10 cellular contexts compared by ENCODE assay signal in the genomic region with DNA sequence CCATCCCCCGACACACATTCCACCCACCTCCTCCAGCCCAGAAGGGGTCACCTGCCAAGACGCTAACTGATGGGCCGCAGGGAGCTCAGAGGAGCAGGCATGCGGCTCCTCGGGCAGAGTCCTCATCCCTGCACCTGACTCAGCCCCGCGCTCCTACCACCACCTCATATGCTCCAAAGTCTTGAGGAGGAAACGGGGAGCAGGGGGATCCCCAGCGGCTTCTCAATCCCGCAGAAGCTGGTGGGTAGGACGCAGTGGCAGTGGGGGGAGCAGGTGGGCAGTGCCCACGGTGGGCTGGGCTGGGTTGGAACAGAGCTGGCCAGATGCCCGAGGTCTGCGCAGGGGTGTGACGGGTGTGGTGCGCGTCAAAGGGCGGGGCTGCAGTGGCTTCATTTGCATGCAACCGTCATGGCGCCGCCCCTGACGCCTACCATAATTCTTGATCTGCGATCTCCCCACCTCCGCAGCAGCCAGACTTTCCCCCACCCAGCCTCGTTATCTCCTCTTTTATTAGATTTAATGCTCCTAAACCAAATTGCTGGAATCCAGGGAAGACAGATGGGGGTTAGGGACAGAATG. TPM values are rescaled to one million over a fixed set of nuclear protein-coding genes. Genes with fewer than 3 reads are reported as not detected.
DNase-seq lines count a peak whose midpoint lies in the region; FAIRE-seq and TF ChIP-seq lines count a peak whose summit lies in the region.
"Had no signal": no experiment of that assay in that cellular context is flagged by ENCODE, and none has a peak within 500 bp of the region (broad histone marks: within the 10 kb centered on the region; RNA-seq: fewer than 3 reads in every experiment).

No MANE protein-coding gene starts in this region.

- POLR2A ChIA-PET in activated CD4-positive, alpha-beta memory T cell treated with anti-CD3 and anti-CD28 coated beads for 36 hours (lab: Charles Lee) = no interaction called here
- POLR2A ChIA-PET in activated CD4-positive, alpha-beta memory T cell treated with anti-CD3 and anti-CD28 coated beads, Interleukin-2, amount 10 ng/mL, durations not matched to agents 7 days and 5 days (lab: Charles Lee) = no interaction called here

- no peaks in the 10 kb centered on the region for H3K36me3 ChIP-seq in astrocyte (ENCODE audit: insufficient read depth, low read length)
- no peaks in the 10 kb centered on the region for H3K36me3 ChIP-seq in transverse colon
- H3K36me3 ChIP-seq: BLaER1 treated with 17β-estradiol and CSF1 and Interleukin-3, amounts not matched to agents 10 nM and 100 nM had no signal

- peak overlapping the region; percentile 55 for H2AFZ ChIP-seq in astrocyte (ENCODE audit: low read depth, low read length)

- H3K27me3 ChIP-seq in astrocyte (ENCODE audit: insufficient read depth, low read length) (no peaks in the 10 kb centered on the region), transverse colon (no peaks in the 10 kb centered on the region)
- H3K27me3 ChIP-seq: BLaER1 treated with 17β-estradiol and CSF1 and Interleukin-3, amounts not matched to agents 10 nM and 100 nM had no signal

- WGBS in lower leg skin, 2 donors = 27 to 36% methylated on average over 23 to 25 of the region's 25 CpGs
- WGBS in transverse colon (ENCODE audit: low coverage in 1 of 2), 2 donors = 40 to 41% methylated on average over 1 to 25 of the region's 25 CpGs

- H3K4me1 ChIP-seq in astrocyte (ENCODE audit: insufficient read depth, low read length) (peaks cover 9% of the 10 kb centered on the region), transverse colon (peaks cover 10 to 35% (median 21%) of the 10 kb centered on the region in 4 donors)

- TF ChIP-seq CTCF in astrocyte (IDR thresholded peaks at IDR 0.05; ENCODE audit: insufficient read depth, low read depth, low read length) (no peak), lower leg skin (IDR thresholded peaks at IDR 0.05) (no peak), transverse colon (IDR thresholded peaks at IDR 0.05) (no peak)

- TF ChIP-seq POLR2A in lower leg skin (IDR thresholded peaks at IDR 0.05) = no peak
- TF ChIP-seq POLR2A in transverse colon (IDR thresholded peaks at IDR 0.05) = peak; percentile 12

- no peaks in the 10 kb centered on the region for H4K20me1 ChIP-seq in astrocyte (ENCODE audit: insufficient read depth, low read length)
- H4K20me1 ChIP-seq: BLaER1 treated with 17β-estradiol and CSF1 and Interleukin-3, amounts not matched to agents 10 nM and 100 nM had no signal

- no peak overlapping the region for H3K27ac Mint-ChIP-seq in activated CD4-positive, alpha-beta memory T cell treated with anti-CD3 and anti-CD28 coated beads for 36 hours
- no peak overlapping the region for H3K27ac Mint-ChIP-seq in activated CD4-positive, alpha-beta memory T cell treated with anti-CD3 and anti-CD28 coated beads, Interleukin-2, amount 10 ng/mL, durations not matched to agents 7 days and 5 days
- no peak overlapping the region for H3K27ac Mint-ChIP-seq in astrocyte (ENCODE audit: unreplicated experiment)

- FAIRE-seq in astrocyte (lab: Jason Lieb, UNC) = no peak

- H3K9me3 Mint-ChIP-seq in activated CD4-positive, alpha-beta memory T cell treated with anti-CD3 and anti-CD28 coated beads for 36 hours = no peaks in the 10 kb centered on the region
- no peaks in the 10 kb centered on the region for H3K9me3 Mint-ChIP-seq in activated CD4-positive, alpha-beta memory T cell treated with anti-CD3 and anti-CD28 coated beads, Interleukin-2, amount 10 ng/mL, durations not matched to agents 7 days and 5 days
- no peaks in the 10 kb centered on the region for H3K9me3 Mint-ChIP-seq in astrocyte (ENCODE audit: unreplicated experiment)

- no peaks in the 10 kb centered on the region for H3K79me2 ChIP-seq in astrocyte (ENCODE audit: insufficient read depth, low read length)

- peak overlapping the region; percentile 66 for H3K4me2 ChIP-seq in astrocyte (ENCODE audit: low read length)

- H3K27me3 Mint-ChIP-seq in activated CD4-positive, alpha-beta memory T cell treated with anti-CD3 and anti-CD28 coated beads for 36 hours = peaks cover 20% of the 10 kb centered on the region
- H3K27me3 Mint-ChIP-seq in activated CD4-positive, alpha-beta memory T cell treated with anti-CD3 and anti-CD28 coated beads, Interleukin-2, amount 10 ng/mL, durations not matched to agents 7 days and 5 days = peaks cover 18% of the 10 kb centered on the region
- H3K27me3 Mint-ChIP-seq in astrocyte (ENCODE audit: low read depth, unreplicated experiment) = peaks cover 31% of the 10 kb centered on the region

- H3K4me3 ChIP-seq in astrocyte (ENCODE audit: insufficient read depth, low read depth, low read length) (no peak overlapping the region), lower leg skin (ENCODE audit: low read depth, poor library complexity, severe bottlenecking) (no peak overlapping the region), transverse colon (peak overlapping the region in 2 of 4 donors; percentile 6 to 20)
- H3K4me3 ChIP-seq: BLaER1 treated with 17β-estradiol and CSF1 and Interleukin-3, amounts not matched to agents 10 nM and 100 nM had no signal

- H3K4me1 Mint-ChIP-seq in activated CD4-positive, alpha-beta memory T cell treated with anti-CD3 and anti-CD28 coated beads for 36 hours (ENCODE audit: low read depth) = peaks cover 4% of the 10 kb centered on the region
- no peaks in the 10 kb centered on the region for H3K4me1 Mint-ChIP-seq in activated CD4-positive, alpha-beta memory T cell treated with anti-CD3 and anti-CD28 coated beads, Interleukin-2, amount 10 ng/mL, durations not matched to agents 7 days and 5 days
- peaks cover 6% of the 10 kb centered on the region for H3K4me1 Mint-ChIP-seq in astrocyte (ENCODE audit: low read depth, unreplicated experiment)

- H3K4me3 Mint-ChIP-seq in activated CD4-positive, alpha-beta memory T cell treated with anti-CD3 and anti-CD28 coated beads for 36 hours = no peak overlapping the region
- no peak overlapping the region for H3K4me3 Mint-ChIP-seq in activated CD4-positive, alpha-beta memory T cell treated with anti-CD3 and anti-CD28 coated beads, Interleukin-2, amount 10 ng/mL, durations not matched to agents 7 days and 5 days
- H3K4me3 Mint-ChIP-seq in astrocyte (ENCODE audit: unreplicated experiment) = no peak overlapping the region

- in situ Hi-C loops in transverse colon (cut with MboI; ENCODE audit: low pct_ligation_motif_present in 1 of 4, low pct_unique_long_range_greater_than_20kb in 1 of 4, low sequenced_read_pairs in 3 of 4) = no loop called here

- H3K9ac ChIP-seq in astrocyte (ENCODE audit: low read length) = no peak overlapping the region
- H3K9ac ChIP-seq: BLaER1 treated with 17β-estradiol and CSF1 and Interleukin-3, amounts not matched to agents 10 nM and 100 nM had no signal

- CTCF ChIA-PET in activated CD4-positive, alpha-beta memory T cell treated with anti-CD3 and anti-CD28 coated beads for 36 hours (lab: Charles Lee) = no interaction called here
- CTCF ChIA-PET in activated CD4-positive, alpha-beta memory T cell treated with anti-CD3 and anti-CD28 coated beads, Interleukin-2, amount 10 ng/mL, durations not matched to agents 7 days and 5 days (lab: Charles Lee) = interaction anchor here (0.8 kb wide), 1 partner anchor 11 kb away, joined by 3 read pairs; no protein-coding TSS in a partner anchor

- H3K27ac ChIP-seq in astrocyte (ENCODE audit: low read depth, low read length) (no peak overlapping the region), transverse colon (peak overlapping the region; percentile 28 to 63 (median 42))
- H3K27ac ChIP-seq: BLaER1 treated with 17β-estradiol and CSF1 and Interleukin-3, amounts not matched to agents 10 nM and 100 nM had no signal

- intact Hi-C loops in activated CD4-positive, alpha-beta memory T cell treated with anti-CD3 and anti-CD28 coated beads for 36 hours (cut with micrococcal nuclease) = no loop called here
- intact Hi-C loops in lower leg skin (cut with DNase I; ENCODE audit: low total_unique reads) = no loop called here
- intact Hi-C loops in transverse colon (cut with DNase I; ENCODE audit: low total_unique reads) = no loop called here

- peak; percentile 31 for DNase-seq in activated CD4-positive, alpha-beta memory T cell treated with anti-CD3 and anti-CD28 coated beads for 36 hours
- DNase-seq in activated CD4-positive, alpha-beta memory T cell treated with anti-CD3 and anti-CD28 coated beads, Interleukin-2, amount 10 ng/mL, durations not matched to agents 7 days and 5 days = no peak
- DNase-seq in astrocyte (ENCODE audit: low read depth) (no peak), lower leg skin (ENCODE audit: low spot score in 2 of 2) (peak; percentile 42 to 89), transverse colon (peak; percentile 85), kidney glomerular epithelial cell (lab: John Stamatoyannopoulos, UW) (no peak), activated gamma-delta T cell treated with Interleukin-2 at 50 U/mL for 16 hours (no peak), NCI-H226 (no peak)
- DNase-seq: NCI-H187 had no signal

- H3K9me3 ChIP-seq in astrocyte (ENCODE audit: insufficient read depth, low read depth, low read length) (no peaks in the 10 kb centered on the region), transverse colon (no peaks in the 10 kb centered on the region)
- H3K9me3 ChIP-seq: BLaER1 treated with 17β-estradiol and CSF1 and Interleukin-3, amounts not matched to agents 10 nM and 100 nM had no signal

- no peaks in the 10 kb centered on the region for H3K36me3 Mint-ChIP-seq in activated CD4-positive, alpha-beta memory T cell treated with anti-CD3 and anti-CD28 coated beads for 36 hours
- H3K36me3 Mint-ChIP-seq in activated CD4-positive, alpha-beta memory T cell treated with anti-CD3 and anti-CD28 coated beads, Interleukin-2, amount 10 ng/mL, durations not matched to agents 7 days and 5 days (ENCODE audit: low read depth) = no peaks in the 10 kb centered on the region
- no peaks in the 10 kb centered on the region for H3K36me3 Mint-ChIP-seq in astrocyte (ENCODE audit: low read depth, unreplicated experiment)

- TF ChIP-seq EP300 in transverse colon (IDR thresholded peaks at IDR 0.05; ENCODE audit: low read depth) = no peak

RNA-seq across cellular contexts. Expression of a gene that starts 39.0 kb away (rescaled TPM):
- total RNA-seq in activated CD4-positive, alpha-beta memory T cell treated with anti-CD3 and anti-CD28 coated beads for 36 hours = not detected
- not detected for total RNA-seq in activated CD4-positive, alpha-beta memory T cell treated with anti-CD3 and anti-CD28 coated beads, Interleukin-2, amount 10 ng/mL, durations not matched to agents 7 days and 5 days
- total RNA-seq in astrocyte (1.7 and 2.3 TPM in 2 replicates), lower leg skin (100 to 1,000 TPM in 2 of 4 donors, 10 to 100 TPM in 2; 74.1 to 167 (median 104) TPM), transverse colon (10 to 100 TPM; 22.1 to 51.0 (median 40.2) TPM)

Comparison
In these comparisons a context has a peak if more than half of its experiments do, and no peak if none do; other contexts are left out.
1. DNase-seq: peak in activated CD4-positive, alpha-beta memory T cell treated with anti-CD3 and anti-CD28 coated beads for 36 hours (single experiment), lower leg skin (2 of 2) and transverse colon (single experiment); none in activated CD4-positive, alpha-beta memory T cell treated with anti-CD3 and anti-CD28 coated beads, Interleukin-2, amount 10 ng/mL, durations not matched to agents 7 days and 5 days (single experiment), astrocyte (single experiment), kidney glomerular epithelial cell (single experiment), activated gamma-delta T cell treated with Interleukin-2 at 50 U/mL for 16 hours (single experiment) and NCI-H226 (single experiment).